ENCODE assay signal across 8 cellular contexts in genomic region chr7:131513245-131514061, GRCh38. TPM values are rescaled to one million over a fixed set of nuclear protein-coding genes. Genes with fewer than 3 reads are reported as not detected.
DNase-seq lines count a peak whose midpoint lies in the region; ATAC-seq, FAIRE-seq and TF ChIP-seq lines count a peak whose summit lies in the region.

No MANE protein-coding gene starts in this region.

- peaks cover 5% of the 10 kb centered on the region for H4K20me1 ChIP-seq in astrocyte (ENCODE audit: insufficient read depth, low read length)

- FAIRE-seq in astrocyte (lab: Jason Lieb, UNC) = no peak

- no peak overlapping the region for H2AFZ ChIP-seq in astrocyte (ENCODE audit: low read depth, low read length)

- H3K36me3 Mint-ChIP-seq in astrocyte (ENCODE audit: low read depth, unreplicated experiment) = peaks cover 10% of the 10 kb centered on the region

- H3K9me3 Mint-ChIP-seq in astrocyte (ENCODE audit: unreplicated experiment) = no peaks in the 10 kb centered on the region

- no peaks in the 10 kb centered on the region for H3K27me3 ChIP-seq in astrocyte (ENCODE audit: insufficient read depth, low read length)

- peak overlapping the region; percentile 88 for H3K27ac Mint-ChIP-seq in astrocyte (ENCODE audit: unreplicated experiment)

- peak; percentile 98 for ATAC-seq in GM18502 (IDR thresholded peaks at IDR 0.05; ENCODE audit: poor library complexity, unreplicated experiment)
- ATAC-seq in HG02943 (IDR thresholded peaks at IDR 0.05; ENCODE audit: low read depth, unreplicated experiment) = peak; percentile 83
- ATAC-seq in HG02938 (IDR thresholded peaks at IDR 0.05; ENCODE audit: unreplicated experiment) = no peak

- H3K27ac ChIP-seq in astrocyte (ENCODE audit: low read depth, low read length) = no peak overlapping the region

- no peak overlapping the region for H3K4me3 ChIP-seq in astrocyte (ENCODE audit: insufficient read depth, low read depth, low read length)
- H3K4me3 ChIP-seq in skeletal muscle cell (ENCODE audit: low read depth, low read length) = no peak overlapping the region

- H3K4me3 Mint-ChIP-seq in astrocyte (ENCODE audit: unreplicated experiment) = no peak overlapping the region

- H3K36me3 ChIP-seq in astrocyte (ENCODE audit: insufficient read depth, low read length) = no peaks in the 10 kb centered on the region

- H3K27me3 Mint-ChIP-seq in astrocyte (ENCODE audit: low read depth, unreplicated experiment) = no peaks in the 10 kb centered on the region

- peaks cover 6% of the 10 kb centered on the region for H3K4me1 ChIP-seq in astrocyte (ENCODE audit: insufficient read depth, low read length)

- TF ChIP-seq CTCF in astrocyte (IDR thresholded peaks at IDR 0.05; ENCODE audit: insufficient read depth, low read depth, low read length) = peak; percentile 96

- H3K79me2 ChIP-seq in astrocyte (ENCODE audit: insufficient read depth, low read length) = no peaks in the 10 kb centered on the region

- H3K4me1 Mint-ChIP-seq in astrocyte (ENCODE audit: low read depth, unreplicated experiment) = peaks cover 11% of the 10 kb centered on the region

- H3K9ac ChIP-seq in astrocyte (ENCODE audit: low read length) = no peak overlapping the region

- H3K4me2 ChIP-seq in astrocyte (ENCODE audit: low read length) = peak overlapping the region; percentile 46

- DNase-seq in NCI-H187 treated with DMSO at 0.1 percent for 48 hours (lab: John Stamatoyannopoulos, UW) = peak; percentile 65
- peak; percentile 78 for DNase-seq in T-helper 9 cell
- peak; percentile 58 for DNase-seq in astrocyte (ENCODE audit: low read depth)
- DNase-seq in hypothalamus (lab: John Stamatoyannopoulos, UW) = peak in 50 of 51 donors; percentile 14 to 87 (median 71)
- peak; percentile 43 for DNase-seq in skeletal muscle cell (ENCODE audit: low read depth)

- H3K9me3 ChIP-seq in astrocyte (ENCODE audit: insufficient read depth, low read depth, low read length) = no peaks in the 10 kb centered on the region

RNA-seq across cellular contexts. Expression of gene PODXL, which starts 43.0 kb away (rescaled TPM):
- 29.9 and 47.1 TPM in 2 replicates for total RNA-seq in astrocyte
